9 cellular contexts compared by ENCODE assay signal in genomic region chr7:64795176-64795575, GRCh38. TPM values are rescaled to one million over a fixed set of nuclear protein-coding genes. Genes with fewer than 3 reads are reported as not detected.
A peak's percentile ranks its signal among the peaks of the same experiment; 100 is the strongest.
DNase-seq lines count a peak whose midpoint lies in the region; ATAC-seq and TF ChIP-seq lines count a peak whose summit lies in the region.
"Had no signal": no experiment of that assay in that cellular context is flagged by ENCODE, and none has a peak within 500 bp of the region (broad histone marks: within the 10 kb centered on the region; RNA-seq: fewer than 3 reads in every experiment).

No MANE protein-coding gene starts in this region.

- no peak for TF ChIP-seq CTCF in GM12875 (IDR thresholded peaks at IDR 0.05; ENCODE audit: borderline replicate concordance, insufficient read depth, low read depth, low read length)
- TF ChIP-seq CTCF in fibroblast of pulmonary artery (IDR thresholded peaks at IDR 0.05; ENCODE audit: low read length, missing control alignments), result no peak
- TF ChIP-seq CTCF in retinal pigment epithelial cell (conservative IDR thresholded peaks at IDR 0.05; ENCODE audit: low read depth, low read length), result no peak

- H3K4me3 ChIP-seq in GM12875 (ENCODE audit: low read depth, low read length) (peak overlapping the region; percentile 63), SJCRH30 (peak overlapping the region; percentile 71), fibroblast of pulmonary artery (replicated peaks; ENCODE audit: low read depth, low read length) (peak overlapping the region; percentile 85), retinal pigment epithelial cell (ENCODE audit: low read length) (peak overlapping the region; percentile 94)

- peaks cover 9% of the 10 kb centered on the region for H3K4me1 ChIP-seq in SJCRH30

- peak overlapping the region; percentile 78; the same call in 1 of the 2 replicates for H3K27ac ChIP-seq in SJCRH30

- DNase-seq in SJCRH30 (peak in 1 of 2 experiments; percentile 6), fibroblast of pulmonary artery (ENCODE audit: low read depth) (no peak), retinal pigment epithelial cell (ENCODE audit: low read depth) (no peak), NCI-H226 (no peak), amniotic stem cell (lab: John Stamatoyannopoulos, UW) (no peak), NOMO-1 (lab: John Stamatoyannopoulos, UW; ENCODE audit: unreplicated experiment in 2 of 2) (no peak)
- DNase-seq: head of caudate nucleus had no signal

- H3K27me3 ChIP-seq in SJCRH30, result no peaks in the 10 kb centered on the region

- no peaks in the 10 kb centered on the region for H3K9me3 ChIP-seq in SJCRH30 (replicated peaks)

- no peak for ATAC-seq in HG03565 (IDR thresholded peaks at IDR 0.05; ENCODE audit: unreplicated experiment)

- peaks cover 32% of the 10 kb centered on the region for H3K36me3 ChIP-seq in SJCRH30

RNA-seq across cellular contexts. Expression of gene ZNF138, which starts 0.9 kb away (rescaled TPM):
- 17.8 and 19.1 TPM in 2 replicates for total RNA-seq in SJCRH30 (2014; rRNA removed; shearing (Covaris generic))
